In genomic region chrX:1205681-1206611, GRCh38 we compare ENCODE assay signal across 8 cellular contexts. TPM values are rescaled to one million over a fixed set of nuclear protein-coding genes. Genes with fewer than 3 reads are reported as not detected.
DNase-seq lines count a peak whose midpoint lies in the region; ATAC-seq and TF ChIP-seq lines count a peak whose summit lies in the region.

No MANE protein-coding gene starts in this region.

- H3K27me3 Mint-ChIP-seq in naive thymus-derived CD8-positive, alpha-beta T cell: peaks cover 0 to 11% (median 3%) of the 10 kb centered on the region in 5 donors

- TF ChIP-seq CTCF in AG09309 (IDR thresholded peaks at IDR 0.05; ENCODE audit: control insufficient read depth, insufficient read depth, low read depth, low read length, missing control alignments) (no peak), fibroblast of pulmonary artery (IDR thresholded peaks at IDR 0.05; ENCODE audit: low read length, missing control alignments) (no peak)

- peak overlapping the region in 3 of 10 donors; percentile 2 to 58 (median 27) for H3K27ac Mint-ChIP-seq in naive thymus-derived CD8-positive, alpha-beta T cell

- no peak overlapping the region for H3K4me3 ChIP-seq in AG09309 (ENCODE audit: control insufficient read depth, low read depth, low read length)
- no peak overlapping the region for H3K4me3 ChIP-seq in fibroblast of pulmonary artery (replicated peaks; ENCODE audit: low read depth, low read length)

- DNase-seq in AG09309 (ENCODE audit: low read depth) (peak; percentile 11), activated T-cell treated with anti-CD3 and anti-CD28 coated beads for 4 hours (peak; percentile 14), fibroblast of pulmonary artery (ENCODE audit: low read depth) (peak; percentile 53), NCI-H2107 treated with DMSO at 0.1 percent for 48 hours (lab: John Stamatoyannopoulos, UW; ENCODE audit: unreplicated experiment) (no peak), OCI-M2 (lab: John Stamatoyannopoulos, UW; ENCODE audit: unreplicated experiment) (no peak)
- peak in 6 of 10 donors; percentile 23 to 62 (median 48) for DNase-seq in naive thymus-derived CD8-positive, alpha-beta T cell

- no peaks in the 10 kb centered on the region for H3K36me3 Mint-ChIP-seq in naive thymus-derived CD8-positive, alpha-beta T cell

- peak; percentile 46 for ATAC-seq in HG03159 (IDR thresholded peaks at IDR 0.05; ENCODE audit: unreplicated experiment)
- peak; percentile 60 to 68 for ATAC-seq in naive thymus-derived CD8-positive, alpha-beta T cell
- no peak for ATAC-seq in GM18868 (IDR thresholded peaks at IDR 0.05; ENCODE audit: unreplicated experiment)

- POLR2A ChIA-PET in naive thymus-derived CD8-positive, alpha-beta T cell (lab: Charles Lee): no interaction called here

- peak overlapping the region; percentile 61 to 86 (median 80) for H3K4me3 Mint-ChIP-seq in naive thymus-derived CD8-positive, alpha-beta T cell

- H3K9me3 Mint-ChIP-seq in naive thymus-derived CD8-positive, alpha-beta T cell: peaks cover 0 to 6% (median 0%) of the 10 kb centered on the region in 9 donors

- H3K4me1 Mint-ChIP-seq in naive thymus-derived CD8-positive, alpha-beta T cell: peaks cover 10 to 51% (median 28%) of the 10 kb centered on the region in 4 donors

RNA-seq across cellular contexts. Expression of gene CRLF2, which starts 6.5 kb away (rescaled TPM):
- total RNA-seq in naive thymus-derived CD8-positive, alpha-beta T cell: not detected
- polyA plus RNA-seq in naive thymus-derived CD8-positive, alpha-beta T cell: not detected

Comparison
In these comparisons a context has a peak if more than half of its experiments do, and no peak if none do; other contexts are left out.
1. DNase-seq: peak in AG09309 (single experiment), activated T-cell treated with anti-CD3 and anti-CD28 coated beads for 4 hours (single experiment), fibroblast of pulmonary artery (single experiment) and naive thymus-derived CD8-positive, alpha-beta T cell (6 of 10); none in NCI-H2107 treated with DMSO at 0.1 percent for 48 hours (single experiment) and OCI-M2 (single experiment).